In the genomic region with DNA sequence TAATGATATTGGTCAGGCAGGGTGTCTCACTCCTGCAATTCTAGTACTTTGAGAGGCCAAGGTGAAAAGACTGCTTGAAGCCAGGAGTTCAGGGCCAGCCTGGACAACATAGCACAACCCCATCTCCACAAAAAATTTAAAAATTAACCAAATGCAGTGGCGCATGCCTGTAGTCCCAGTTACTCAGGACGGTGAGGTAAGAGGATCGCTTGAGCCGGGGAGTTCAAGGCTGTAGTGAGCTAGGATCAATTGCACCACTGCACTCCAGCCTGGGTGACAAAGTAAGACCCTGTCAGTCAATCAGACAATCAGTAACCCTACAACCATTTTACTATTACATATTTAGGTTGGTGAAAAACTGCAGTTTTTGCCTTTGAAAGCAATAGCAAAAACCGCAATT, we compare ENCODE assay signal across 3 cellular contexts.
"Had no signal": no experiment of that assay in that cellular context is flagged by ENCODE, and none has a peak within 500 bp of the region (broad histone marks: within the 10 kb centered on the region; RNA-seq: fewer than 3 reads in every experiment).

No MANE protein-coding gene starts in this region.

- H3K4me3 Mint-ChIP-seq: GM23338, H9, IgD-negative memory B cell had no signal

- H3K4me2 ChIP-seq: GM23338 had no signal

- H3K27ac Mint-ChIP-seq: GM23338, H9, IgD-negative memory B cell had no signal

- H3K9me3 Mint-ChIP-seq: GM23338, H9, IgD-negative memory B cell had no signal

- H3K4me1 Mint-ChIP-seq: GM23338, H9 had no signal

- H3K4me3 ChIP-seq: GM23338 had no signal

- H3K27me3 Mint-ChIP-seq: IgD-negative memory B cell had no signal

- H2AFZ ChIP-seq: GM23338 had no signal
